In genomic region chr1:156709743-156710489, GRCh38 we compare ENCODE assay signal across 1 cellular context.
TF ChIP-seq lines count a peak whose summit lies in the region.

No MANE protein-coding gene starts in this region.

TF ChIP-seq in SK-N-SH, 30 proteins besides CTCF, POLR2A, EP300 and RAD21:
- TF ChIP-seq CHD2 (IDR thresholded peaks at IDR 0.05; ENCODE audit: low read length, partially characterized antibody) = peak; percentile 48
- peak; percentile 89 for TF ChIP-seq GATA2 (CRISPR knock-in tag; IDR thresholded peaks at IDR 0.05)
- peak; percentile 56 for TF ChIP-seq PBX3 (IDR thresholded peaks at IDR 0.05)
- no peak for TF ChIP-seq IRF3 (IDR thresholded peaks at IDR 0.05; ENCODE audit: low read depth, low read length)
- no peak; the same call in none of the 2 replicates for TF ChIP-seq POLR2AphosphoS5 (IDR thresholded peaks at IDR 0.05; ENCODE audit: low read depth, low read length)
- TF ChIP-seq NFIC (IDR thresholded peaks at IDR 0.05; ENCODE audit: borderline replicate concordance) = peak; percentile 97
- 0 out of 2 replicates have a peak, but pooled peaks have one; percentile 48 for TF ChIP-seq MAX (IDR thresholded peaks at IDR 0.05; ENCODE audit: low read depth)
- TF ChIP-seq RCOR1 (IDR thresholded peaks at IDR 0.05; ENCODE audit: low read length) = 0 out of 2 replicates have a peak, but pooled peaks have one; percentile 62
- TF ChIP-seq FOXJ3 (CRISPR knock-in tag; IDR thresholded peaks at IDR 0.05) = peak; percentile 70; the same call in 1 of the 2 replicates
- no peak for TF ChIP-seq USF1 (IDR thresholded peaks at IDR 0.05; ENCODE audit: borderline replicate concordance, low read depth)
- no peak for TF ChIP-seq FOXM1 (IDR thresholded peaks at IDR 0.05; ENCODE audit: low read depth)
- TF ChIP-seq SIN3A (IDR thresholded peaks at IDR 0.05; ENCODE audit: borderline replicate concordance, low read depth, low read length) = peak; percentile 55; the same call in 1 of the 2 replicates
- TF ChIP-seq SMC3 (IDR thresholded peaks at IDR 0.05; ENCODE audit: low read depth, low read length) = peak; percentile 4; the same call in 1 of the 2 replicates
- peak; percentile 67; the same call in 1 of the 2 replicates for TF ChIP-seq MXI1 (IDR thresholded peaks at IDR 0.05; ENCODE audit: low read depth, low read length)
- TF ChIP-seq MEF2A (IDR thresholded peaks at IDR 0.05; ENCODE audit: borderline replicate concordance, low read depth) = no peak
- peak; percentile 91 for TF ChIP-seq TCF12 (IDR thresholded peaks at IDR 0.05)
- TF ChIP-seq TAF1 (IDR thresholded peaks at IDR 0.05; ENCODE audit: borderline replicate concordance, low read depth, low read length) = no peak
